8 cellular contexts compared by ENCODE assay signal in the genomic region with DNA sequence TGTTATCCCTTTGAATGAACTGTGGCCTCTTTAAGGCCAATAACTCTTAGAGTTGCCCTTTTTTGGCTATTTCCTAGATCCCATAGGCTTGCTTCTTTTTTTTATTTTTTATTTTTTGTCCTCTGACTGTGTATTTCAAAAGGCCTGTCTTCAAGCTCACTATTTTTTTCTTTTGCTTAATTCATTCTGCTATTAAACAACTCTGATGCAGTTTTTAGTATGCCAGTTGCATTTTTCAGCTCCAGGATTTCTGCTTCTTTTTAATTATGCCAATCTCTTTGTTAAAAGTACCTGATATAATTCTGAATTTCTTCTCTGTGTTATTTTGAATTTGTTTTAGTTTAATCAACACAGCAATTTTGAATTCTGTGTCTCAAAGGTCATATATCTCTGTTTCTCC.
"Had no signal": no experiment of that assay in that cellular context is flagged by ENCODE, and none has a peak within 500 bp of the region (broad histone marks: within the 10 kb centered on the region; RNA-seq: fewer than 3 reads in every experiment).

No MANE protein-coding gene starts in this region.

- DNase-seq: GDM1, GF-D8 had no signal

- ATAC-seq: GM12878 had no signal

- H3K4me3 ChIP-seq: GM12878 had no signal

- FAIRE-seq: G401.6, GM12878, GM12891, GM12892, GM18507, GM19239 had no signal
